ENCODE assay signal across 8 cellular contexts in genomic region chr6:136967874-136968752, GRCh38. TPM values are rescaled to one million over a fixed set of nuclear protein-coding genes. Genes with fewer than 3 reads are reported as not detected.
DNase-seq lines count a peak whose midpoint lies in the region; ATAC-seq and TF ChIP-seq lines count a peak whose summit lies in the region.

No MANE protein-coding gene starts in this region.

- intact Hi-C loops in CD4-positive, alpha-beta T cell (cut with DNase I, micrococcal nuclease), result loop anchor here (1.0 to 5.0 kb wide), 4 partner anchors 344 to 673 kb away; no protein-coding TSS in a partner anchor

- no peaks in the 10 kb centered on the region for H3K9me3 Mint-ChIP-seq in CD4-positive, alpha-beta T cell

- H3K9me3 ChIP-seq in CD4-positive, alpha-beta T cell (ENCODE audit: control insufficient read depth, low read length), result no peaks in the 10 kb centered on the region
- no peaks in the 10 kb centered on the region for H3K9me3 ChIP-seq in effector memory CD4-positive, alpha-beta T cell (ENCODE audit: control insufficient read depth, low read length)

- H3K4me3 Mint-ChIP-seq in CD4-positive, alpha-beta T cell, result no peak overlapping the region

- peaks cover 35% of the 10 kb centered on the region for H3K27me3 Mint-ChIP-seq in CD4-positive, alpha-beta T cell

- peaks cover 12% of the 10 kb centered on the region for H3K27me3 ChIP-seq in CD4-positive, alpha-beta T cell (ENCODE audit: control insufficient read depth, insufficient read depth, low read length)
- peaks cover 6% of the 10 kb centered on the region for H3K27me3 ChIP-seq in effector memory CD4-positive, alpha-beta T cell (replicated peaks; ENCODE audit: control insufficient read depth, insufficient read depth, low read length, poor library complexity, severe bottlenecking)

- H3K4me1 ChIP-seq in effector memory CD4-positive, alpha-beta T cell (ENCODE audit: control insufficient read depth, insufficient read depth, low read length, poor library complexity, severe bottlenecking), result no peaks in the 10 kb centered on the region

- peak; percentile 70 for ATAC-seq in CD4-positive, alpha-beta T cell (ENCODE audit: poor library complexity)
- peak; percentile 86 for ATAC-seq in GM19452 (IDR thresholded peaks at IDR 0.05; ENCODE audit: unreplicated experiment)
- peak; percentile 64 for ATAC-seq in HG03469 (IDR thresholded peaks at IDR 0.05; ENCODE audit: unreplicated experiment)

- H3K36me3 Mint-ChIP-seq in CD4-positive, alpha-beta T cell (ENCODE audit: low read depth), result no peaks in the 10 kb centered on the region

- H3K4me1 Mint-ChIP-seq in CD4-positive, alpha-beta T cell (ENCODE audit: low read depth), result no peaks in the 10 kb centered on the region

- no peak overlapping the region for H3K4me3 ChIP-seq in effector memory CD4-positive, alpha-beta T cell (ENCODE audit: insufficient read depth, low read depth, low read length, poor library complexity, severe bottlenecking)

- no peak overlapping the region for H3K27ac Mint-ChIP-seq in CD4-positive, alpha-beta T cell

- peak; percentile 26 to 56 (median 38) for DNase-seq in CD4-positive, alpha-beta T cell
- DNase-seq in NCI-H82 (lab: John Stamatoyannopoulos, UW), result peak; percentile 88
- DNase-seq in activated CD4-positive, alpha-beta T cell treated with anti-CD3 and anti-CD28 coated beads, Interleukin-2, amount 50 U/mL, for 4 hours, result peak; percentile 43 to 44
- peak; percentile 6 to 40 (median 22) for DNase-seq in effector memory CD4-positive, alpha-beta T cell
- DNase-seq in middle frontal gyrus (ENCODE audit: extremely low spot score, low spot score), result peak; percentile 58
- peak; percentile 77 for DNase-seq in stimulated activated CD8-positive, alpha-beta memory T cell treated with anti-CD3 and anti-CD28 coated beads, Interleukin-4, amount 100 ng/mL, for 48 hours

- no peaks in the 10 kb centered on the region for H3K36me3 ChIP-seq in effector memory CD4-positive, alpha-beta T cell (ENCODE audit: control insufficient read depth, insufficient read depth, low read length)

- H3K27ac ChIP-seq in CD4-positive, alpha-beta T cell (ENCODE audit: low read depth, low read length), result no peak overlapping the region
- no peak overlapping the region for H3K27ac ChIP-seq in effector memory CD4-positive, alpha-beta T cell (ENCODE audit: insufficient read depth, low read length, poor library complexity, severe bottlenecking)

- TF ChIP-seq CTCF in CD4-positive, alpha-beta T cell (IDR thresholded peaks at IDR 0.05), result peak; percentile 69

- CTCF ChIA-PET in CD4-positive, alpha-beta T cell (lab: Charles Lee), result no interaction called here

- POLR2A ChIA-PET in CD4-positive, alpha-beta T cell (lab: Charles Lee), result no interaction called here

RNA-seq across cellular contexts. Expression of gene SLC35D3, which starts 46.0 kb away (rescaled TPM):
- not detected for total RNA-seq in CD4-positive, alpha-beta T cell

Comparison
In these comparisons a context has a peak if more than half of its experiments do, and no peak if none do; other contexts are left out.
1. DNase-seq: peak in every context shown above with its lines; median percentile 88 in NCI-H82; 77 in stimulated activated CD8-positive, alpha-beta memory T cell treated with anti-CD3 and anti-CD28 coated beads, Interleukin-4, amount 100 ng/mL, for 48 hours; 58 in middle frontal gyrus; 44 in activated CD4-positive, alpha-beta T cell treated with anti-CD3 and anti-CD28 coated beads, Interleukin-2, amount 50 U/mL, for 4 hours; 38 in CD4-positive, alpha-beta T cell; 22 in effector memory CD4-positive, alpha-beta T cell.